In genomic region chr17:74853669-74854068, GRCh38 we compare ENCODE assay signal across 20 cellular contexts. TPM values are rescaled to one million over a fixed set of nuclear protein-coding genes. Genes with fewer than 3 reads are reported as not detected.
DNase-seq lines count a peak whose midpoint lies in the region; ATAC-seq and TF ChIP-seq lines count a peak whose summit lies in the region.
"Had no signal": no experiment of that assay in that cellular context is flagged by ENCODE, and none has a peak within 500 bp of the region (broad histone marks: within the 10 kb centered on the region; RNA-seq: fewer than 3 reads in every experiment).

No MANE protein-coding gene starts in this region.

- H3K9ac ChIP-seq in Karpas-422 (ENCODE audit: low read length): peak overlapping the region; percentile 75

- H3K4me1 ChIP-seq in Karpas-422 (ENCODE audit: low read length) (peaks cover 15% of the 10 kb centered on the region), hepatocyte (ENCODE audit: insufficient read depth) (peaks cover 4% of the 10 kb centered on the region)

- peak overlapping the region; percentile 68; the same call in 1 of the 2 replicates for H3K4me3 ChIP-seq in Karpas-422 (ENCODE audit: low read length)
- H3K4me3 ChIP-seq in hepatocyte: no peak overlapping the region

- H3K9me3 ChIP-seq in Karpas-422 (ENCODE audit: low read length): no peaks in the 10 kb centered on the region
- no peaks in the 10 kb centered on the region for H3K9me3 ChIP-seq in hepatocyte (ENCODE audit: low read depth)

- peak overlapping the region; percentile 86 for H3K4me2 ChIP-seq in Karpas-422 (ENCODE audit: low read depth, low read length, poor library complexity, severe bottlenecking)
- no peak overlapping the region for H3K4me2 ChIP-seq in hepatocyte

- H3K36me3 ChIP-seq in Karpas-422 (ENCODE audit: insufficient read depth, low read length) (no peaks in the 10 kb centered on the region), hepatocyte (replicated peaks; ENCODE audit: insufficient read depth, low read depth) (no peaks in the 10 kb centered on the region)

- ATAC-seq in HG02970 (IDR thresholded peaks at IDR 0.05; ENCODE audit: low FRiP score, unreplicated experiment): no peak

- H3K27ac Mint-ChIP-seq in activated naive CD4-positive, alpha-beta T cell treated with anti-CD3 and anti-CD28 coated beads, Interleukin-2, amount 50 U/mL, for 24 hours: no peak overlapping the region
- no peak overlapping the region for H3K27ac Mint-ChIP-seq in activated naive CD4-positive, alpha-beta T cell treated with anti-CD3 and anti-CD28 coated beads for 36 hours
- H3K27ac Mint-ChIP-seq in progenitor cell of endocrine pancreas: no peak overlapping the region
- H3K27ac Mint-ChIP-seq: H9, IgD-negative memory B cell had no signal

- H3K9me2 ChIP-seq in Karpas-422 (replicated peaks; ENCODE audit: insufficient read depth, low read length) (no peaks in the 10 kb centered on the region), hepatocyte (replicated peaks; ENCODE audit: insufficient read depth) (no peaks in the 10 kb centered on the region)

- H3K27ac ChIP-seq in Karpas-422 (ENCODE audit: low read length) (no peak overlapping the region), hepatocyte (no peak overlapping the region)
- H3K27ac ChIP-seq: HL-60 had no signal

- H4K20me1 ChIP-seq in Karpas-422 (ENCODE audit: insufficient read depth, low read depth, low read length): no peaks in the 10 kb centered on the region
- H4K20me1 ChIP-seq in hepatocyte (ENCODE audit: insufficient read depth, poor library complexity, severe bottlenecking): no peaks in the 10 kb centered on the region

- no peak for DNase-seq in activated naive CD4-positive, alpha-beta T cell treated with anti-CD3 and anti-CD28 coated beads for 36 hours
- DNase-seq in Karpas-422 (no peak), cerebellum (ENCODE audit: low spot score) (peak; percentile 64), progenitor cell of endocrine pancreas (ENCODE audit: low spot score, unreplicated experiment) (no peak), hepatocyte (ENCODE audit: low spot score) (no peak)
- DNase-seq in activated CD8-positive, alpha-beta memory T cell treated with anti-CD3 and anti-CD28 coated beads, Interleukin-2, amount 50 U/mL, for 4 hours: no peak
- DNase-seq: AML-193, COR-L47, DMS153, H9, NCI-H1105, NCI-H1694, NCI-H526 treated with DMSO at 0.1 percent for 48 hours, SIG-M5 had no signal

- intact Hi-C loops in activated naive CD4-positive, alpha-beta T cell treated with anti-CD3 and anti-CD28 coated beads for 36 hours (cut with micrococcal nuclease): no loop called here

- TF ChIP-seq CTCF in progenitor cell of endocrine pancreas (IDR thresholded peaks at IDR 0.05; ENCODE audit: unreplicated experiment): no peak
- TF ChIP-seq CTCF in hepatocyte (IDR thresholded peaks at IDR 0.05; ENCODE audit: poor library complexity): no peak

- H3K9me3 Mint-ChIP-seq in activated naive CD4-positive, alpha-beta T cell treated with anti-CD3 and anti-CD28 coated beads, Interleukin-2, amount 50 U/mL, for 24 hours: no peaks in the 10 kb centered on the region
- H3K9me3 Mint-ChIP-seq in activated naive CD4-positive, alpha-beta T cell treated with anti-CD3 and anti-CD28 coated beads for 36 hours: no peaks in the 10 kb centered on the region
- H3K9me3 Mint-ChIP-seq in progenitor cell of endocrine pancreas (ENCODE audit: low read depth): no peaks in the 10 kb centered on the region
- H3K9me3 Mint-ChIP-seq: H9, IgD-negative memory B cell had no signal

- H3K36me3 Mint-ChIP-seq in activated naive CD4-positive, alpha-beta T cell treated with anti-CD3 and anti-CD28 coated beads, Interleukin-2, amount 50 U/mL, for 24 hours: no peaks in the 10 kb centered on the region
- H3K36me3 Mint-ChIP-seq in activated naive CD4-positive, alpha-beta T cell treated with anti-CD3 and anti-CD28 coated beads for 36 hours (ENCODE audit: low read depth): no peaks in the 10 kb centered on the region
- no peaks in the 10 kb centered on the region for H3K36me3 Mint-ChIP-seq in progenitor cell of endocrine pancreas (ENCODE audit: insufficient read depth)
- H3K36me3 Mint-ChIP-seq: IgD-negative memory B cell had no signal

- H3K27me3 ChIP-seq in Karpas-422 (ENCODE audit: low read length): no peaks in the 10 kb centered on the region
- H3K27me3 ChIP-seq in hepatocyte: peaks cover 70% of the 10 kb centered on the region

- CTCF ChIA-PET in activated naive CD4-positive, alpha-beta T cell treated with anti-CD3 and anti-CD28 coated beads for 36 hours (lab: Charles Lee): interaction anchor here (1.3 kb wide), 1 partner anchor 11 kb away, joined by 3 read pairs; no protein-coding TSS in a partner anchor

- H2AFZ ChIP-seq in Karpas-422 (ENCODE audit: low read length) (no peak overlapping the region; the same call in 1 of the 2 replicates), hepatocyte (no peak overlapping the region)

- no peaks in the 10 kb centered on the region for H3K79me2 ChIP-seq in Karpas-422 (ENCODE audit: low read length)
- no peaks in the 10 kb centered on the region for H3K79me2 ChIP-seq in hepatocyte

- H3K4me3 Mint-ChIP-seq in activated naive CD4-positive, alpha-beta T cell treated with anti-CD3 and anti-CD28 coated beads, Interleukin-2, amount 50 U/mL, for 24 hours: peak overlapping the region; percentile 73
- no peak overlapping the region for H3K4me3 Mint-ChIP-seq in activated naive CD4-positive, alpha-beta T cell treated with anti-CD3 and anti-CD28 coated beads for 36 hours
- H3K4me3 Mint-ChIP-seq in progenitor cell of endocrine pancreas (ENCODE audit: low read depth): peak overlapping the region; percentile 26

- 86% methylated on average over 8 of the region's 8 CpGs for WGBS in hepatocyte (ENCODE audit: low lambda C conversion rate, missing lambda C conversion rate)

- H3K27me3 Mint-ChIP-seq in activated naive CD4-positive, alpha-beta T cell treated with anti-CD3 and anti-CD28 coated beads, Interleukin-2, amount 50 U/mL, for 24 hours: peaks cover 37% of the 10 kb centered on the region
- peaks cover 50% of the 10 kb centered on the region for H3K27me3 Mint-ChIP-seq in activated naive CD4-positive, alpha-beta T cell treated with anti-CD3 and anti-CD28 coated beads for 36 hours (ENCODE audit: low read depth)
- peaks cover 88% of the 10 kb centered on the region for H3K27me3 Mint-ChIP-seq in progenitor cell of endocrine pancreas

- peaks cover 6% of the 10 kb centered on the region for H3K4me1 Mint-ChIP-seq in activated naive CD4-positive, alpha-beta T cell treated with anti-CD3 and anti-CD28 coated beads, Interleukin-2, amount 50 U/mL, for 24 hours
- peaks cover 3% of the 10 kb centered on the region for H3K4me1 Mint-ChIP-seq in activated naive CD4-positive, alpha-beta T cell treated with anti-CD3 and anti-CD28 coated beads for 36 hours (ENCODE audit: low read depth)
- H3K4me1 Mint-ChIP-seq in progenitor cell of endocrine pancreas (ENCODE audit: low read depth): no peaks in the 10 kb centered on the region

RNA-seq across cellular contexts. Expression of gene GRIN2C, which starts 6.0 kb away (rescaled TPM):
- under 1 TPM in 1 of 2 experiments, not detected in 1; 0.07 TPM for total RNA-seq in activated naive CD4-positive, alpha-beta T cell treated with anti-CD3 and anti-CD28 coated beads for 36 hours
- total RNA-seq in Karpas-422 (2014; rRNA removed; shearing (Covaris generic); ENCODE audit: low replicate concordance): not detected in 2 replicates
- 8.1 TPM for total RNA-seq in cerebellum
- total RNA-seq in progenitor cell of endocrine pancreas: 0.57 and 0.84 TPM in 2 replicates
- total RNA-seq in hepatocyte: not detected in 2 replicates
- polyA plus RNA-seq in hepatocyte: 0.13 and 0.27 TPM in 2 replicates
- polyA plus RNA-seq: CD14-positive monocyte, IgD-negative memory B cell had no signal

RNA-seq across cellular contexts. Expression of gene FDXR, which starts 19.1 kb away (rescaled TPM):
- total RNA-seq in activated naive CD4-positive, alpha-beta T cell treated with anti-CD3 and anti-CD28 coated beads for 36 hours: 10 to 100 TPM; 61.8 to 67.6 TPM
- 3.2 and 8.4 TPM in 2 replicates for total RNA-seq in Karpas-422 (2014; rRNA removed; shearing (Covaris generic); ENCODE audit: low replicate concordance)
- total RNA-seq in cerebellum (2.3 TPM), progenitor cell of endocrine pancreas (16.9 and 18.2 TPM in 2 replicates), hepatocyte (9.3 and 12.2 TPM in 2 replicates)
- 14.2 and 17.8 TPM in 2 replicates for polyA plus RNA-seq in hepatocyte

RNA-seq across cellular contexts. Expression of gene FADS6, which starts 39.8 kb away (rescaled TPM):
- not detected for total RNA-seq in activated naive CD4-positive, alpha-beta T cell treated with anti-CD3 and anti-CD28 coated beads for 36 hours
- not detected in 2 replicates for total RNA-seq in Karpas-422 (2014; rRNA removed; shearing (Covaris generic); ENCODE audit: low replicate concordance)
- total RNA-seq in cerebellum: 2.7 TPM
- total RNA-seq in progenitor cell of endocrine pancreas: 0.14 and 0.42 TPM in 2 replicates
- 4.0 and 4.2 TPM in 2 replicates for total RNA-seq in hepatocyte
- polyA plus RNA-seq in hepatocyte: 1.4 and 4.3 TPM in 2 replicates
- total RNA-seq: LHCN-M2 had no signal
- polyA plus RNA-seq: CD14-positive monocyte, IgD-negative memory B cell had no signal
